In genomic region chr1:154791292-154792278, GRCh38 we compare ENCODE assay signal across 1 cellular context.
TF ChIP-seq lines count a peak whose summit lies in the region.

No MANE protein-coding gene starts in this region.

TF ChIP-seq in WTC11, 78 proteins besides CTCF, POLR2A, EP300 and RAD21 (continued from another document):
- TF ChIP-seq ZNF671 (CRISPR knock-in tag; IDR thresholded peaks at IDR 0.05) (no peak), SMAD3 (CRISPR knock-in tag; IDR thresholded peaks at IDR 0.05; ENCODE audit: borderline replicate concordance) (no peak)
